Comparison of ENCODE assay signal across 9 cellular contexts in the genomic region with DNA sequence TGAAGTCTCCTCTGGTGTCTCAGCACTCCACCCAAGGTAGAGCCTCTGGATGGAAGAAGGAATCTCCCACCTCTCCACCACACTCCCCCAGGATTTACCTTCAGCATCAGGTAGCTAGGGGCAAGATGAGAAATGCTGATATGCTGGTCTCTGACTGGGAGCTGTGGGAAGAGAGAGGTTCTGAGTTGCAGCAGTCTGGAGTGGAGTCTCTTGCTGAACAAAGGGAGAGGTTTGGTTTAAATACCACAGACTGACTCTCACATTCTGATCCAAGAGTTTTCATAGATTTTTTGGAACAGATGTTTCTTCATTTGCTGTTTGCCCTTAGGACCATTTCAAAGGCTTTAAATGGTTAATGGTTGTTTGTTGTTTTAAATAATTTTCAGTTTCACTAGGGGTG. TPM values are rescaled to one million over a fixed set of nuclear protein-coding genes. Genes with fewer than 3 reads are reported as not detected.
DNase-seq lines count a peak whose midpoint lies in the region; ATAC-seq and TF ChIP-seq lines count a peak whose summit lies in the region.
"Had no signal": no experiment of that assay in that cellular context is flagged by ENCODE, and none has a peak within 500 bp of the region (broad histone marks: within the 10 kb centered on the region; RNA-seq: fewer than 3 reads in every experiment).

No MANE protein-coding gene starts in this region.

- no peak for ATAC-seq in activated B cell treated with CpG ODN at 0.5 μM for 24 hours (ENCODE audit: low read depth)
- ATAC-seq in HG03159 (IDR thresholded peaks at IDR 0.05; ENCODE audit: unreplicated experiment) = no peak

- H3K27me3 ChIP-seq in HAP-1 (ENCODE audit: low read depth) = no peaks in the 10 kb centered on the region

- peaks cover 3% of the 10 kb centered on the region for H3K9me3 Mint-ChIP-seq in activated CD4-positive, alpha-beta T cell treated with anti-CD3 and anti-CD28 coated beads, Interleukin-2, amount 10 ng/mL, durations not matched to agents 24 days and 14 days
- H3K9me3 Mint-ChIP-seq in activated B cell treated with CpG ODN at 0.5 μM for 24 hours = no peaks in the 10 kb centered on the region

- in situ Hi-C loops in HAP-1 (cut with MboI; ENCODE audit: low sequenced_read_pairs) = no loop called here

- TF ChIP-seq CTCF in activated B cell treated with CpG ODN at 0.5 μM for 24 hours (IDR thresholded peaks at IDR 0.05) (no peak), fibroblast of the aortic adventitia (IDR thresholded peaks at IDR 0.05; ENCODE audit: insufficient read depth, low read length) (no peak)

- CTCF ChIA-PET in activated B cell treated with CpG ODN at 0.5 μM for 24 hours (lab: Charles Lee) = interaction anchor here (1.1 to 4.9 kb wide), 7 partner anchors 40 to 213 kb away, joined by 3 to 51 read pairs (median 4); no protein-coding TSS in a partner anchor

- intact Hi-C loops in activated CD4-positive, alpha-beta T cell treated with anti-CD3 and anti-CD28 coated beads, Interleukin-2, amount 10 ng/mL, durations not matched to agents 24 days and 14 days (cut with micrococcal nuclease) = no loop called here
- intact Hi-C loops in activated B cell treated with CpG ODN at 0.5 μM for 24 hours (cut with micrococcal nuclease) = loop anchor here (5.0 kb wide), 3 partner anchors 303 to 667 kb away; partner anchors contain the start of genes ALS2 and BZW1
- intact Hi-C loops in posterior cingulate gyrus (cut with DNase I) = no loop called here

- peak overlapping the region; percentile 96 for H3K4me3 Mint-ChIP-seq in activated CD4-positive, alpha-beta T cell treated with anti-CD3 and anti-CD28 coated beads, Interleukin-2, amount 10 ng/mL, durations not matched to agents 24 days and 14 days
- H3K4me3 Mint-ChIP-seq in activated B cell treated with CpG ODN at 0.5 μM for 24 hours = peak overlapping the region; percentile 100

- no peaks in the 10 kb centered on the region for H3K36me3 ChIP-seq in HAP-1 (replicated peaks)

- H3K27ac Mint-ChIP-seq in activated CD4-positive, alpha-beta T cell treated with anti-CD3 and anti-CD28 coated beads, Interleukin-2, amount 10 ng/mL, durations not matched to agents 24 days and 14 days = peak overlapping the region; percentile 97
- H3K27ac Mint-ChIP-seq in activated B cell treated with CpG ODN at 0.5 μM for 24 hours = peak overlapping the region; percentile 99

- no peaks in the 10 kb centered on the region for H3K27me3 Mint-ChIP-seq in activated CD4-positive, alpha-beta T cell treated with anti-CD3 and anti-CD28 coated beads, Interleukin-2, amount 10 ng/mL, durations not matched to agents 24 days and 14 days
- no peaks in the 10 kb centered on the region for H3K27me3 Mint-ChIP-seq in activated B cell treated with CpG ODN at 0.5 μM for 24 hours

- H3K4me1 Mint-ChIP-seq in activated CD4-positive, alpha-beta T cell treated with anti-CD3 and anti-CD28 coated beads, Interleukin-2, amount 10 ng/mL, durations not matched to agents 24 days and 14 days = peaks cover 26% of the 10 kb centered on the region
- H3K4me1 Mint-ChIP-seq in activated B cell treated with CpG ODN at 0.5 μM for 24 hours = peaks cover 53% of the 10 kb centered on the region

- H3K4me3 ChIP-seq in fibroblast of the aortic adventitia (ENCODE audit: low read depth, low read length) (peak overlapping the region; percentile 6), HAP-1 (no peak overlapping the region)

- no peak for DNase-seq in activated CD4-positive, alpha-beta T cell treated with anti-CD3 and anti-CD28 coated beads, Interleukin-2, amount 10 ng/mL, durations not matched to agents 24 days and 14 days
- DNase-seq in activated CD4-positive, alpha-beta T cell treated with anti-CD3 and anti-CD28 coated beads, Interleukin-2, amount 50 U/mL, for 48 hours = no peak
- DNase-seq in activated B cell treated with CpG ODN at 0.5 μM for 24 hours = no peak
- peak; percentile 47 for DNase-seq in fibroblast of the aortic adventitia (ENCODE audit: low read depth)
- peak; percentile 21 for DNase-seq in stimulated activated CD8-positive, alpha-beta memory T cell treated with anti-CD3 and anti-CD28 coated beads, Interleukin-4, amount 100 ng/mL, for 48 hours
- DNase-seq in HAP-1 (ENCODE audit: low spot score in 2 of 2) = no peak
- DNase-seq in posterior cingulate gyrus = no peak
- DNase-seq: cerebellar nuclear complex had no signal

- H3K4me1 ChIP-seq in HAP-1 = peaks cover 26% of the 10 kb centered on the region

- no peaks in the 10 kb centered on the region for H3K9me3 ChIP-seq in HAP-1

- H3K36me3 Mint-ChIP-seq in activated CD4-positive, alpha-beta T cell treated with anti-CD3 and anti-CD28 coated beads, Interleukin-2, amount 10 ng/mL, durations not matched to agents 24 days and 14 days (ENCODE audit: low read depth) = peaks cover 11% of the 10 kb centered on the region
- H3K36me3 Mint-ChIP-seq in activated B cell treated with CpG ODN at 0.5 μM for 24 hours (ENCODE audit: low read depth) = peaks cover 24% of the 10 kb centered on the region

- POLR2A ChIA-PET in activated B cell treated with CpG ODN at 0.5 μM for 24 hours (lab: Charles Lee) = interaction anchor here (1.0 to 5.2 kb wide), 8 partner anchors 11 to 251 kb away, joined by 4 to 147 read pairs (median 44); partner anchors contain the start of genes CASP10, CLK1, HYCC2 and NDUFB3

RNA-seq across cellular contexts. Expression of gene CFLAR, which starts 1.1 kb away (rescaled TPM):
- total RNA-seq in activated CD4-positive, alpha-beta T cell treated with anti-CD3 and anti-CD28 coated beads, Interleukin-2, amount 10 ng/mL, durations not matched to agents 24 days and 14 days = 402 and 415 TPM in 2 replicates
- total RNA-seq in activated B cell treated with CpG ODN at 0.5 μM for 24 hours (274 and 320 TPM in 2 replicates), fibroblast of the aortic adventitia (ENCODE audit: low replicate concordance) (71.5 and 134 TPM in 2 replicates)

RNA-seq across cellular contexts. Expression of gene NDUFB3, which starts 43.0 kb away (rescaled TPM):
- 112 and 113 TPM in 2 replicates for total RNA-seq in activated CD4-positive, alpha-beta T cell treated with anti-CD3 and anti-CD28 coated beads, Interleukin-2, amount 10 ng/mL, durations not matched to agents 24 days and 14 days
- total RNA-seq in activated B cell treated with CpG ODN at 0.5 μM for 24 hours = 85.4 and 94.2 TPM in 2 replicates
- 70.3 and 198 TPM in 2 replicates for total RNA-seq in fibroblast of the aortic adventitia (ENCODE audit: low replicate concordance)

RNA-seq across cellular contexts. Expression of gene HYCC2, which starts 43.4 kb away (rescaled TPM):
- total RNA-seq in activated CD4-positive, alpha-beta T cell treated with anti-CD3 and anti-CD28 coated beads, Interleukin-2, amount 10 ng/mL, durations not matched to agents 24 days and 14 days = 24.4 and 26.2 TPM in 2 replicates
- total RNA-seq in activated B cell treated with CpG ODN at 0.5 μM for 24 hours = 32.0 and 39.6 TPM in 2 replicates
- 6.2 and 11.7 TPM in 2 replicates for total RNA-seq in fibroblast of the aortic adventitia (ENCODE audit: low replicate concordance)

Comparison
In these comparisons a context has a peak if more than half of its experiments do, and no peak if none do; other contexts are left out.
1. DNase-seq: peak in fibroblast of the aortic adventitia (single experiment) and stimulated activated CD8-positive, alpha-beta memory T cell treated with anti-CD3 and anti-CD28 coated beads, Interleukin-4, amount 100 ng/mL, for 48 hours (single experiment); none in activated CD4-positive, alpha-beta T cell treated with anti-CD3 and anti-CD28 coated beads, Interleukin-2, amount 10 ng/mL, durations not matched to agents 24 days and 14 days (single experiment), activated CD4-positive, alpha-beta T cell treated with anti-CD3 and anti-CD28 coated beads, Interleukin-2, amount 50 U/mL, for 48 hours (0 of 2), activated B cell treated with CpG ODN at 0.5 μM for 24 hours (single experiment), HAP-1 (0 of 2) and posterior cingulate gyrus (0 of 10).